Comparison of ENCODE assay signal across 8 cellular contexts in genomic region chr19:38402967-38403674, GRCh38. TPM values are rescaled to one million over a fixed set of nuclear protein-coding genes. Genes with fewer than 3 reads are reported as not detected.
DNase-seq lines count a peak whose midpoint lies in the region; ATAC-seq and TF ChIP-seq lines count a peak whose summit lies in the region.

TSS of gene FAM98C (plus strand) at chr19:38403093. CDS start at chr19:38403154, 61 bp downstream.

- H3K36me3 ChIP-seq in right atrium auricular region (peaks cover 3% of the 10 kb centered on the region), vagina (peaks cover 0 to 23% of the 10 kb centered on the region in 2 donors)

- peak; percentile 95 for ATAC-seq in HG02885 (IDR thresholded peaks at IDR 0.05; ENCODE audit: poor library complexity, unreplicated experiment)

- H3K4me1 Mint-ChIP-seq in T-helper 1 cell treated with Interleukin-12 subunit alpha and Interleukin-12 subunit beta and Interleukin-4 antibody, amounts not matched to agents 30 μg/mL and 1 μg/mL, for 36 hours (ENCODE audit: low read depth) = peaks cover 10% of the 10 kb centered on the region

- DNase-seq in NCI-H1694 (lab: John Stamatoyannopoulos, UW) = peak; percentile 96
- peak; percentile 68 to 98 (median 94) for DNase-seq in amygdala (lab: John Stamatoyannopoulos, UW)
- DNase-seq in right atrium auricular region (ENCODE audit: low spot score) = peak; percentile 98
- peak; percentile 97 for DNase-seq in putamen (ENCODE audit: low spot score)
- DNase-seq in vagina (ENCODE audit: extremely low spot score in 2 of 2) = peak in 1 of 2 donors; percentile 98

- peak within 1 kb of the TSS; percentile 83 for H3K27ac ChIP-seq in right atrium auricular region
- H3K27ac ChIP-seq in vagina = peak within 1 kb of the TSS; percentile 96

- H3K4me3 ChIP-seq in right atrium auricular region = peak within 1 kb of the TSS; percentile 74 to 90
- H3K4me3 ChIP-seq in vagina = peak within 1 kb of the TSS; percentile 96 to 98

- TF ChIP-seq POLR2A in GM15510 (IDR thresholded peaks at IDR 0.05; ENCODE audit: borderline replicate concordance, extremely low read depth, insufficient read length) (peak; percentile 47), vagina (IDR thresholded peaks at IDR 0.05) (no peak)

- H3K4me1 ChIP-seq in right atrium auricular region (peaks cover 0 to 8% of the 10 kb centered on the region in 2 donors), vagina (peaks cover 22% of the 10 kb centered on the region)

- H3K36me3 Mint-ChIP-seq in T-helper 1 cell treated with Interleukin-12 subunit alpha and Interleukin-12 subunit beta and Interleukin-4 antibody, amounts not matched to agents 30 μg/mL and 1 μg/mL, for 36 hours (ENCODE audit: low read depth) = peaks cover 15% of the 10 kb centered on the region

- H3K27me3 Mint-ChIP-seq in T-helper 1 cell treated with Interleukin-12 subunit alpha and Interleukin-12 subunit beta and Interleukin-4 antibody, amounts not matched to agents 30 μg/mL and 1 μg/mL, for 36 hours (ENCODE audit: low read depth) = no peaks in the 10 kb centered on the region

- peak within 1 kb of the TSS; percentile 90 for H3K4me3 Mint-ChIP-seq in T-helper 1 cell treated with Interleukin-12 subunit alpha and Interleukin-12 subunit beta and Interleukin-4 antibody, amounts not matched to agents 30 μg/mL and 1 μg/mL, for 36 hours

- H3K27ac Mint-ChIP-seq in T-helper 1 cell treated with Interleukin-12 subunit alpha and Interleukin-12 subunit beta and Interleukin-4 antibody, amounts not matched to agents 30 μg/mL and 1 μg/mL, for 36 hours = peak within 1 kb of the TSS; percentile 90

- H3K9me3 ChIP-seq in right atrium auricular region (no peaks in the 10 kb centered on the region), vagina (no peaks in the 10 kb centered on the region)

- H3K9me3 Mint-ChIP-seq in T-helper 1 cell treated with Interleukin-12 subunit alpha and Interleukin-12 subunit beta and Interleukin-4 antibody, amounts not matched to agents 30 μg/mL and 1 μg/mL, for 36 hours = no peaks in the 10 kb centered on the region

- TF ChIP-seq CTCF in right atrium auricular region (IDR thresholded peaks at IDR 0.05) = peak; percentile 97 to 98
- peak; percentile 97 to 100 (median 98) for TF ChIP-seq CTCF in vagina (IDR thresholded peaks at IDR 0.05)

- intact Hi-C loops in vagina (cut with DNase I) = no loop called here

- H3K27me3 ChIP-seq in right atrium auricular region = peaks cover 0 to 8% of the 10 kb centered on the region in 2 donors
- no peaks in the 10 kb centered on the region for H3K27me3 ChIP-seq in vagina

RNA-seq across cellular contexts. Expression of gene FAM98C, which starts in this region (rescaled TPM):
- total RNA-seq in right atrium auricular region (10 to 100 TPM; 11.9 to 19.8 TPM), vagina (32.7 TPM)
